In the genomic region with DNA sequence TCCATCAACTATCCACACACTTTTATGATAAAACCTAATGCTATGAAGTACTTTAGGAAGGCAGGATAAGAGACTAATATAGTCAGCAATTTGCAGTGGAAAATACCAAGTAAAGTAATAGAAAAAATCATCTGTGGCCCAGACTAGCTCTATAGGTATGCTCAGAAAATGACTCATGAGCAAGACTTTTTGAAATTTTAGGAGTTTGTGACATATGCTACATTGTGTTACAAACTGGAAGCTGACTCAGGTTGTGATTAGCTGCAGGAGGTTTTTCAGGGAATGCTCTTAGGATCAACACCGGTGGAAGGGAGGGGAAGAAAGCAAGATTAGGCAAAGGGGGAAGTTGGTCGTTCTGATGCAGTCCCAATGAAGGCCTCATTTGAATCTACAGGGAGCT, we compare ENCODE assay signal across 33 cellular contexts. TPM values are rescaled to one million over a fixed set of nuclear protein-coding genes. Genes with fewer than 3 reads are reported as not detected.
"Had no signal": no experiment of that assay in that cellular context is flagged by ENCODE, and none has a peak within 500 bp of the region (broad histone marks: within the 10 kb centered on the region; RNA-seq: fewer than 3 reads in every experiment).

No MANE protein-coding gene starts in this region.

- H3K9me3 Mint-ChIP-seq: activated CD4-positive, alpha-beta T cell treated with anti-CD3 and anti-CD28 coated beads, Interleukin-2, amount 10 ng/mL, durations not matched to agents 7 days and 5 days; activated naive CD4-positive, alpha-beta T cell treated with anti-CD3 and anti-CD28 coated beads, Interleukin-2, amount 10 ng/mL, durations not matched to agents 7 days and 5 days; activated naive CD8-positive, alpha-beta T cell treated with anti-CD3 and anti-CD28 coated beads, Interleukin-2, amount 10 ng/mL, durations not matched to agents 7 days and 5 days; nephron progenitor cell; T-helper 2 cell treated with Interferon-gamma antibody and Interleukin-4, amounts not matched to agents 5 μg/mL and 100 μg/mL, for 36 hours had no signal

- H3K4me1 Mint-ChIP-seq: activated CD4-positive, alpha-beta memory T cell treated with anti-CD3 and anti-CD28 coated beads, Interleukin-2, amount 10 ng/mL, durations not matched to agents 7 days and 5 days; activated CD4-positive, alpha-beta T cell treated with anti-CD3 and anti-CD28 coated beads, Interleukin-2, amount 10 ng/mL, durations not matched to agents 7 days and 5 days; activated naive CD4-positive, alpha-beta T cell treated with anti-CD3 and anti-CD28 coated beads, Interleukin-2, amount 10 ng/mL, durations not matched to agents 7 days and 5 days; activated naive CD8-positive, alpha-beta T cell treated with anti-CD3 and anti-CD28 coated beads, Interleukin-2, amount 10 ng/mL, durations not matched to agents 7 days and 5 days; central memory CD8-positive, alpha-beta T cell; naive B cell; nephron progenitor cell; T-cell had no signal

- H3K4me3 ChIP-seq: ascending aorta, esophagus squamous epithelium, gastroesophageal sphincter, hepatocyte, left ventricle myocardium inferior, lung, right lobe of liver, testis, transverse colon had no signal

- H3K9me3 ChIP-seq: ascending aorta, esophagus squamous epithelium, left ventricle myocardium inferior, neutrophil, right lobe of liver, testis, transverse colon had no signal

- H3K27ac ChIP-seq: ascending aorta, epithelial cell of prostate, esophagus squamous epithelium, gastroesophageal sphincter, hepatocyte, left ventricle myocardium inferior, neutrophil, right lobe of liver, testis, transverse colon had no signal

- H3K4me1 ChIP-seq: ascending aorta, esophagus squamous epithelium, gastroesophageal sphincter, left ventricle myocardium inferior, right lobe of liver, testis, transverse colon had no signal

- H3K27me3 ChIP-seq: ascending aorta, esophagus squamous epithelium, gastroesophageal sphincter, neutrophil, right lobe of liver, testis, transverse colon had no signal

- H3K36me3 ChIP-seq: ascending aorta, esophagus squamous epithelium, gastroesophageal sphincter, left ventricle myocardium inferior, neutrophil, right lobe of liver, transverse colon had no signal

- H3K27ac Mint-ChIP-seq: activated CD4-positive, alpha-beta memory T cell treated with anti-CD3 and anti-CD28 coated beads, Interleukin-2, amount 10 ng/mL, durations not matched to agents 7 days and 5 days; activated CD4-positive, alpha-beta T cell treated with anti-CD3 and anti-CD28 coated beads, Interleukin-2, amount 10 ng/mL, durations not matched to agents 7 days and 5 days; activated naive CD4-positive, alpha-beta T cell treated with anti-CD3 and anti-CD28 coated beads, Interleukin-2, amount 10 ng/mL, durations not matched to agents 7 days and 5 days; activated naive CD8-positive, alpha-beta T cell treated with anti-CD3 and anti-CD28 coated beads, Interleukin-2, amount 10 ng/mL, durations not matched to agents 7 days and 5 days; activated T-cell treated with anti-CD3 and anti-CD28 coated beads, Interleukin-2, amount 50 U/mL, for 24 hours; naive B cell; nephron progenitor cell; progenitor cell of endocrine pancreas; T-cell; T-helper 2 cell treated with Interferon-gamma antibody and Interleukin-4, amounts not matched to agents 5 μg/mL and 100 μg/mL, for 36 hours had no signal

- ATAC-seq: gastroesophageal sphincter, right lobe of liver, T-cell had no signal

- DNase-seq: activated CD4-positive, alpha-beta memory T cell treated with anti-CD3 and anti-CD28 coated beads, Interleukin-2, amount 10 ng/mL, durations not matched to agents 7 days and 5 days; activated CD4-positive, alpha-beta T cell treated with anti-CD3 and anti-CD28 coated beads for 1 hour; activated CD4-positive, alpha-beta T cell treated with anti-CD3 and anti-CD28 coated beads, Interleukin-2, amount 10 ng/mL, durations not matched to agents 7 days and 5 days; activated CD8-positive, alpha-beta memory T cell treated with anti-CD3 and anti-CD28 coated beads, Interleukin-2, amount 50 U/mL, for 48 hours; activated gamma-delta T cell; activated naive CD4-positive, alpha-beta T cell treated with anti-CD3 and anti-CD28 coated beads, Interleukin-2, amount 10 ng/mL, durations not matched to agents 7 days and 5 days; activated naive CD8-positive, alpha-beta T cell treated with anti-CD3 and anti-CD28 coated beads, Interleukin-2, amount 10 ng/mL, durations not matched to agents 7 days and 5 days; activated T-cell treated with anti-CD3 and anti-CD28 coated beads, Interleukin-2, amount 50 U/mL, for 24 hours; dermis blood vessel endothelial cell; effector CD4-positive, alpha-beta T cell; esophagus squamous epithelium; islet precursor cell; left ventricle myocardium inferior; naive B cell; nephron progenitor cell; right lobe of liver; stimulated activated CD4-positive, alpha-beta T cell treated with anti-CD3 and anti-CD28 coated beads, Interleukin-2, amount 100 ng/mL, for 48 hours; stimulated activated naive CD4-positive, alpha-beta T cell treated with Interleukin-2 at 50 U/mL for 16 hours; T-cell; testis; transverse colon had no signal

- H3K4me3 Mint-ChIP-seq: activated CD4-positive, alpha-beta memory T cell treated with anti-CD3 and anti-CD28 coated beads, Interleukin-2, amount 10 ng/mL, durations not matched to agents 7 days and 5 days; activated CD4-positive, alpha-beta T cell treated with anti-CD3 and anti-CD28 coated beads, Interleukin-2, amount 10 ng/mL, durations not matched to agents 7 days and 5 days; activated naive CD4-positive, alpha-beta T cell treated with anti-CD3 and anti-CD28 coated beads, Interleukin-2, amount 10 ng/mL, durations not matched to agents 7 days and 5 days; activated naive CD8-positive, alpha-beta T cell treated with anti-CD3 and anti-CD28 coated beads, Interleukin-2, amount 10 ng/mL, durations not matched to agents 7 days and 5 days; activated T-cell treated with anti-CD3 and anti-CD28 coated beads, Interleukin-2, amount 50 U/mL, for 24 hours; central memory CD8-positive, alpha-beta T cell; naive B cell; nephron progenitor cell; T-cell; T-helper 2 cell treated with Interferon-gamma antibody and Interleukin-4, amounts not matched to agents 5 μg/mL and 100 μg/mL, for 36 hours had no signal

- H3K36me3 Mint-ChIP-seq: activated naive CD4-positive, alpha-beta T cell treated with anti-CD3 and anti-CD28 coated beads, Interleukin-2, amount 10 ng/mL, durations not matched to agents 7 days and 5 days; activated naive CD8-positive, alpha-beta T cell treated with anti-CD3 and anti-CD28 coated beads, Interleukin-2, amount 10 ng/mL, durations not matched to agents 7 days and 5 days; naive B cell; T-cell had no signal

- H3K27me3 Mint-ChIP-seq: activated CD4-positive, alpha-beta memory T cell treated with anti-CD3 and anti-CD28 coated beads, Interleukin-2, amount 10 ng/mL, durations not matched to agents 7 days and 5 days; activated CD4-positive, alpha-beta T cell treated with anti-CD3 and anti-CD28 coated beads, Interleukin-2, amount 10 ng/mL, durations not matched to agents 7 days and 5 days; activated naive CD4-positive, alpha-beta T cell treated with anti-CD3 and anti-CD28 coated beads, Interleukin-2, amount 10 ng/mL, durations not matched to agents 7 days and 5 days; activated naive CD8-positive, alpha-beta T cell treated with anti-CD3 and anti-CD28 coated beads, Interleukin-2, amount 10 ng/mL, durations not matched to agents 7 days and 5 days; activated T-cell treated with anti-CD3 and anti-CD28 coated beads, Interleukin-2, amount 50 U/mL, for 24 hours; central memory CD8-positive, alpha-beta T cell had no signal

RNA-seq across cellular contexts. Expression of a gene that starts 56.1 kb away (rescaled TPM):
- total RNA-seq: activated CD4-positive, alpha-beta memory T cell treated with anti-CD3 and anti-CD28 coated beads, Interleukin-2, amount 10 ng/mL, durations not matched to agents 7 days and 5 days; activated CD4-positive, alpha-beta T cell treated with anti-CD3 and anti-CD28 coated beads, Interleukin-2, amount 10 ng/mL, durations not matched to agents 7 days and 5 days; activated naive CD8-positive, alpha-beta T cell treated with anti-CD3 and anti-CD28 coated beads, Interleukin-2, amount 10 ng/mL, durations not matched to agents 7 days and 5 days; ascending aorta; dermis blood vessel endothelial cell; esophagus squamous epithelium; gastroesophageal sphincter; hepatocyte; left ventricle myocardium inferior; osteocyte; progenitor cell of endocrine pancreas; renal cortical epithelial cell; right lobe of liver; skeletal muscle tissue; T-cell; transverse colon had no signal
